In genomic region chr1:23691499-23692307, GRCh38 we compare ENCODE assay signal across 1 cellular context.
TF ChIP-seq lines count a peak whose summit lies in the region.

Gene RPL11, plus strand, starts transcription at chr1:23691806. Its CDS starts 18 bp downstream, at chr1:23691824.

TF ChIP-seq in HepG2, 621 proteins besides CTCF, POLR2A, EP300 and RAD21 (continued from another document and continues in another):
- TF ChIP-seq ZSCAN12 (CRISPR knock-in tag; IDR thresholded peaks at IDR 0.05): no peak
- TF ChIP-seq RBM39 (IDR thresholded peaks at IDR 0.05; ENCODE audit: low read depth, low read length, poor library complexity, severe bottlenecking): peak; percentile 75
- TF ChIP-seq GPN1 (CRISPR knock-in tag; IDR thresholded peaks at IDR 0.05; ENCODE audit: borderline replicate concordance): no peak
- TF ChIP-seq ZNF337 (CRISPR knock-in tag; IDR thresholded peaks at IDR 0.05; ENCODE audit: borderline replicate concordance, low read depth): no peak
- no peak for TF ChIP-seq GTF3A (CRISPR knock-in tag; conservative IDR thresholded peaks at IDR 0.05)
- TF ChIP-seq MEIS1 (CRISPR knock-in tag; IDR thresholded peaks at IDR 0.05; ENCODE audit: borderline replicate concordance): no peak
- 0 out of 2 replicates have a peak, but pooled peaks have one; percentile 19 for TF ChIP-seq ZC3H13 (CRISPR knock-in tag; IDR thresholded peaks at IDR 0.05)
- TF ChIP-seq STAG1 (CRISPR knock-in tag; IDR thresholded peaks at IDR 0.05): peak; percentile 21
- no peak for TF ChIP-seq SP140L (CRISPR knock-in tag; IDR thresholded peaks at IDR 0.05; ENCODE audit: borderline replicate concordance)
- TF ChIP-seq RFXAP (CRISPR knock-in tag; IDR thresholded peaks at IDR 0.05; ENCODE audit: borderline replicate concordance): no peak
- TF ChIP-seq SMARCC2 (IDR thresholded peaks at IDR 0.05): no peak
- no peak; the same call in 1 of the 2 replicates for TF ChIP-seq ZNF704 (CRISPR knock-in tag; IDR thresholded peaks at IDR 0.05; ENCODE audit: borderline replicate concordance)
- no peak; the same call in 1 of the 2 replicates for TF ChIP-seq PPARG (CRISPR knock-in tag; conservative IDR thresholded peaks at IDR 0.05)
- no peak for TF ChIP-seq ZNF619 (CRISPR knock-in tag; IDR thresholded peaks at IDR 0.05)
- TF ChIP-seq AKAP8 (CRISPR knock-in tag; IDR thresholded peaks at IDR 0.05): 0 out of 2 replicates have a peak, but pooled peaks have one; percentile 65
- TF ChIP-seq ARID3A (IDR thresholded peaks at IDR 0.05; ENCODE audit: low read depth, low read length): no peak
- no peak for TF ChIP-seq ARNTL (CRISPR knock-in tag; IDR thresholded peaks at IDR 0.05)
- no peak for TF ChIP-seq SCMH1 (CRISPR knock-in tag; IDR thresholded peaks at IDR 0.05; ENCODE audit: borderline replicate concordance)
- no peak for TF ChIP-seq GLMP (CRISPR knock-in tag; IDR thresholded peaks at IDR 0.05; ENCODE audit: borderline replicate concordance)
- no peak for TF ChIP-seq ZBTB2 (CRISPR knock-in tag; IDR thresholded peaks at IDR 0.05; ENCODE audit: low read depth)
- no peak for TF ChIP-seq ZKSCAN1 (IDR thresholded peaks at IDR 0.05; ENCODE audit: low read length)
- TF ChIP-seq ZC3H4 (CRISPR knock-in tag; IDR thresholded peaks at IDR 0.05; ENCODE audit: borderline replicate concordance): no peak
- TF ChIP-seq NFAT5 (CRISPR knock-in tag; IDR thresholded peaks at IDR 0.05): no peak
- TF ChIP-seq ATAD3A (CRISPR knock-in tag; IDR thresholded peaks at IDR 0.05): no peak
- no peak for TF ChIP-seq NFE2L1 (CRISPR knock-in tag; IDR thresholded peaks at IDR 0.05; ENCODE audit: borderline replicate concordance)
- no peak for TF ChIP-seq TBP (CRISPR knock-in tag; IDR thresholded peaks at IDR 0.05)
- 0 out of 2 replicates have a peak, but pooled peaks have one; percentile 25 for TF ChIP-seq NFIC (IDR thresholded peaks at IDR 0.05; ENCODE audit: low read length)
- no peak for TF ChIP-seq ZNF12 (CRISPR knock-in tag; IDR thresholded peaks at IDR 0.05)
- TF ChIP-seq PHF8 (CRISPR knock-in tag; IDR thresholded peaks at IDR 0.05): peak; percentile 90
- no peak for TF ChIP-seq KLF11 (CRISPR knock-in tag; IDR thresholded peaks at IDR 0.05)
- TF ChIP-seq MZF1 (CRISPR knock-in tag; IDR thresholded peaks at IDR 0.05; ENCODE audit: borderline replicate concordance): no peak
- TF ChIP-seq HIVEP1 (CRISPR knock-in tag; IDR thresholded peaks at IDR 0.05): peak; percentile 89
- peak; percentile 88 for TF ChIP-seq RBFOX2 (IDR thresholded peaks at IDR 0.05; ENCODE audit: low read depth, low read length)
- peak; percentile 79; the same call in 1 of the 2 replicates for TF ChIP-seq BORCS8-MEF2B (CRISPR knock-in tag; IDR thresholded peaks at IDR 0.05)
- no peak for TF ChIP-seq ZNF670 (CRISPR knock-in tag; IDR thresholded peaks at IDR 0.05; ENCODE audit: borderline replicate concordance)
- TF ChIP-seq FOXP4 (CRISPR knock-in tag; IDR thresholded peaks at IDR 0.05): 0 out of 2 replicates have a peak, but pooled peaks have one; percentile 13
- TF ChIP-seq FOXO4 (CRISPR knock-in tag; conservative IDR thresholded peaks at IDR 0.05): no peak
- TF ChIP-seq RARA (CRISPR knock-in tag; IDR thresholded peaks at IDR 0.05): no peak
- TF ChIP-seq ZFP62 (CRISPR knock-in tag; IDR thresholded peaks at IDR 0.05): no peak
- peak; percentile 73; the same call in 1 of the 2 replicates for TF ChIP-seq TOE1 (CRISPR knock-in tag; IDR thresholded peaks at IDR 0.05)
- TF ChIP-seq ZNF616 (CRISPR knock-in tag; IDR thresholded peaks at IDR 0.05; ENCODE audit: low read depth): no peak
- no peak for TF ChIP-seq ISX (CRISPR knock-in tag; conservative IDR thresholded peaks at IDR 0.05)
- peak; percentile 91 for TF ChIP-seq ZNF430 (CRISPR knock-in tag; IDR thresholded peaks at IDR 0.05)
- peak; percentile 43; the same call in 1 of the 2 replicates for TF ChIP-seq ZFP41 (CRISPR knock-in tag; IDR thresholded peaks at IDR 0.05; ENCODE audit: borderline replicate concordance)
- peak; percentile 91 for TF ChIP-seq ZNF891 (CRISPR knock-in tag; IDR thresholded peaks at IDR 0.05)
- TF ChIP-seq MBD4 (IDR thresholded peaks at IDR 0.05; ENCODE audit: borderline replicate concordance, low read length): 0 out of 2 replicates have a peak, but pooled peaks have one; percentile 38
- no peak for TF ChIP-seq MAFK (conservative IDR thresholded peaks at IDR 0.05 in 1 of 2, IDR thresholded peaks at IDR 0.05 in 1 of 2; ENCODE audit: low read length in 2 of 2)
- peak; percentile 50 for TF ChIP-seq HNRNPLL (IDR thresholded peaks at IDR 0.05; ENCODE audit: low read depth, low read length, poor library complexity, severe bottlenecking)
- no peak; the same call in 1 of the 2 replicates for TF ChIP-seq HNF4A (CRISPR knock-in tag; IDR thresholded peaks at IDR 0.05)
- TF ChIP-seq NR2F6 (IDR thresholded peaks at IDR 0.05): no peak
- TF ChIP-seq NR2F6 (CRISPR knock-in tag; IDR thresholded peaks at IDR 0.05): no peak
- TF ChIP-seq MAFG (CRISPR knock-in tag; IDR thresholded peaks at IDR 0.05): no peak
- TF ChIP-seq JUN (CRISPR knock-in tag; IDR thresholded peaks at IDR 0.05): no peak
- no peak for TF ChIP-seq ZBTB46 (CRISPR knock-in tag; IDR thresholded peaks at IDR 0.05; ENCODE audit: borderline replicate concordance)
- peak; percentile 46 for TF ChIP-seq GATAD2A (CRISPR knock-in tag; IDR thresholded peaks at IDR 0.05)
- TF ChIP-seq ZNF761 (CRISPR knock-in tag; conservative IDR thresholded peaks at IDR 0.05): no peak
- no peak for TF ChIP-seq ZBTB1 (CRISPR knock-in tag; IDR thresholded peaks at IDR 0.05; ENCODE audit: borderline replicate concordance)
- TF ChIP-seq KDM1A (CRISPR knock-in tag; IDR thresholded peaks at IDR 0.05): no peak
- 0 out of 2 replicates have a peak, but pooled peaks have one; percentile 21 for TF ChIP-seq SOX13 (IDR thresholded peaks at IDR 0.05)
- TF ChIP-seq SOX13 (CRISPR knock-in tag; conservative IDR thresholded peaks at IDR 0.05 in 1 of 2, IDR thresholded peaks at IDR 0.05 in 1 of 2): peak in 1 of 2 experiments; percentile 15; a peak in 1 of 4 replicates
- TF ChIP-seq ZNF605 (CRISPR knock-in tag; IDR thresholded peaks at IDR 0.05): peak; percentile 97
